Comparison of ENCODE assay signal across 8 cellular contexts in the genomic region with DNA sequence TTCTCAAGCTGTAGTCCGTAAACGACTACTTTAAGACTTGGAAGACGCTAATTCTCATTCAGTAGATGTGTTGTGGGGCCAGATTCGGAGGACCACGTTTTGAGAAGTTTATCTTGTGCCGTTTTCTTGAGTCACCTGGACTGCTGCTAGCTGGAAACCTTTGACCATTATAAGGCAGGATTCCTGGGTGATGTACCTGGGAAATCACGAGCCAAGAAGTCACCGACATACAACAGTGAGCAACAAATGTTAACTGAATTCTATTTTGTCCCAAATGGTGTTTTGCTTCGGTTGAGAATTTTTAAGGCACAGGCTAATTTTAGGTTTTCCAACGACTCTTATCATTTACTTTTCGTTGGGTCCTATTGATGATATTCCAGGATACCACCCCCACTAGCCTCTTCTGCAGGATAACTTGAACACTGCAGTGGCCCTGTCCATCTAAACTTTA.
DNase-seq lines count a peak whose midpoint lies in the region; ATAC-seq, FAIRE-seq and TF ChIP-seq lines count a peak whose summit lies in the region.

No MANE protein-coding gene starts in this region.

- ATAC-seq in SK-N-SH treated with all-trans-retinoic acid at 6 μM for 48 hours = no peak
- no peak for ATAC-seq in WTC11
- no peak for ATAC-seq in HG02885 (IDR thresholded peaks at IDR 0.05; ENCODE audit: poor library complexity, unreplicated experiment)
- ATAC-seq in HG03520 (IDR thresholded peaks at IDR 0.05; ENCODE audit: unreplicated experiment) = no peak

- TF ChIP-seq EP300 in SK-N-SH (IDR thresholded peaks at IDR 0.05; ENCODE audit: borderline replicate concordance in 1 of 2, low read depth in 1 of 2, low read length in 1 of 2) = no peak
- no peak for TF ChIP-seq EP300 in suprapubic skin (IDR thresholded peaks at IDR 0.05)

- CTCF ChIA-PET in SK-N-SH (lab: Yijun Ruan, JAX) = interaction anchor here (1.2 to 3.2 kb wide), 5 partner anchors 9 to 324 kb away, joined by 3 to 9 read pairs (median 4); a partner anchor contains a TSS
- CTCF ChIA-PET in WTC11 (lab: Charles Lee) = no interaction called here

- no peak for TF ChIP-seq POLR2A in suprapubic skin (IDR thresholded peaks at IDR 0.05)

- H3K4me1 ChIP-seq in SK-N-SH (ENCODE audit: control insufficient read depth in 1 of 2, insufficient read depth in 2 of 2, low read depth in 1 of 2, low read length in 1 of 2) (peaks cover 0 to 14% of the 10 kb centered on the region in 2 experiments; a peak in 2 of 4 replicates), keratinocyte (ENCODE audit: control insufficient read depth, extremely low read depth, insufficient read depth, low read length) (peaks cover 30% of the 10 kb centered on the region), suprapubic skin (peaks cover 29% of the 10 kb centered on the region)

- TF ChIP-seq CTCF in SK-N-SH (IDR thresholded peaks at IDR 0.05) = no peak
- TF ChIP-seq CTCF in WTC11 (IDR thresholded peaks at IDR 0.05) = no peak
- no peak for TF ChIP-seq CTCF in keratinocyte (optimal IDR thresholded peaks at IDR 0.05 in 1 of 3, IDR thresholded peaks at IDR 0.05 in 1 of 3, conservative IDR thresholded peaks at IDR 0.05 in 1 of 3; ENCODE audit: extremely low read depth in 1 of 3, insufficient read depth in 2 of 3, low read length in 3 of 3)
- no peak for TF ChIP-seq CTCF in suprapubic skin (IDR thresholded peaks at IDR 0.05)

- H3K27ac ChIP-seq in SK-N-SH (ENCODE audit: low read depth in 2 of 2, low read length in 1 of 2) (peak overlapping the region; percentile 84 to 99), keratinocyte (ENCODE audit: control insufficient read depth, insufficient read depth, low read length) (peak overlapping the region; percentile 76), suprapubic skin (peak overlapping the region; percentile 95)

- peak overlapping the region; percentile 88 for H3K4me2 ChIP-seq in SK-N-SH
- peak overlapping the region; percentile 74 for H3K4me2 ChIP-seq in keratinocyte (ENCODE audit: control insufficient read depth, extremely low read depth, insufficient read depth, low read depth, low read length)

- WGBS in SK-N-SH (ENCODE audit: low lambda C conversion rate) = 7% methylated on average over 11 of the region's 11 CpGs
- WGBS in suprapubic skin = under 1% methylated on average over 11 of the region's 11 CpGs

- no peaks in the 10 kb centered on the region for H3K27me3 Mint-ChIP-seq in WTC11 (ENCODE audit: low read depth)

- no peak for FAIRE-seq in keratinocyte (lab: Jason Lieb, UNC)
- FAIRE-seq in urothelium cell line (lab: Jason Lieb, UNC) = no peak

- H3K9me2 ChIP-seq in SK-N-SH = no peaks in the 10 kb centered on the region

- H4K20me1 ChIP-seq in SK-N-SH (ENCODE audit: insufficient read depth) = no peaks in the 10 kb centered on the region
- H4K20me1 ChIP-seq in keratinocyte (ENCODE audit: control insufficient read depth, extremely low read depth, insufficient read depth, low read length) = no peaks in the 10 kb centered on the region

- no peak overlapping the region for H3K4me3 Mint-ChIP-seq in WTC11

- H3K79me2 ChIP-seq in SK-N-SH (ENCODE audit: insufficient read depth) = peaks cover 19% of the 10 kb centered on the region
- H3K79me2 ChIP-seq in keratinocyte (ENCODE audit: control insufficient read depth, insufficient read depth, low read length) = no peaks in the 10 kb centered on the region

- H3K9me3 Mint-ChIP-seq in WTC11 = no peaks in the 10 kb centered on the region

- peaks cover 36% of the 10 kb centered on the region for H3K4me1 Mint-ChIP-seq in WTC11

- peak overlapping the region; percentile 86 for H2AFZ ChIP-seq in SK-N-SH (ENCODE audit: low read depth)
- H2AFZ ChIP-seq in keratinocyte (ENCODE audit: control insufficient read depth, low read length) = peak overlapping the region; percentile 53

- no peaks in the 10 kb centered on the region for H3K9me1 ChIP-seq in keratinocyte (ENCODE audit: control insufficient read depth, extremely low read depth, insufficient read depth, low read length)

- H3K36me3 Mint-ChIP-seq in WTC11 = 0 out of 2 replicates have a peak, but pooled peaks cover 3% of the 10 kb centered on the region

- peak overlapping the region; percentile 83 for H3K9ac ChIP-seq in SK-N-SH
- H3K9ac ChIP-seq in keratinocyte (ENCODE audit: control insufficient read depth, extremely low read depth, insufficient read depth, low read length) = peak overlapping the region; percentile 77

- DNase-seq in SK-N-SH = no peak
- no peak for DNase-seq in WTC11 (ENCODE audit: low spot score)
- DNase-seq in keratinocyte (ENCODE audit: low read depth, low spot score) = no peak
- no peak for DNase-seq in suprapubic skin (ENCODE audit: low spot score in 2 of 2)
- no peak for DNase-seq in urothelium cell line (ENCODE audit: low spot score)

- no peaks in the 10 kb centered on the region for H3K36me3 ChIP-seq in SK-N-SH (replicated peaks in 1 of 2; ENCODE audit: control insufficient read depth in 1 of 2, insufficient read depth in 2 of 2, low read length in 1 of 2)
- no peaks in the 10 kb centered on the region for H3K36me3 ChIP-seq in keratinocyte (ENCODE audit: control insufficient read depth in 2 of 2, extremely low read depth in 1 of 2, insufficient read depth in 2 of 2, low read length in 2 of 2)
- H3K36me3 ChIP-seq in suprapubic skin = no peaks in the 10 kb centered on the region

- dilution Hi-C loops in keratinocyte (cut with MboI; ENCODE audit: extremely low pct_ligation_motif_present, low sequenced_read_pairs) = no loop called here

- POLR2A ChIA-PET in SK-N-SH (lab: Yijun Ruan, JAX) (interaction anchor here (0.8 to 7.6 kb wide), 20 partner anchors 12 to 1619 kb away, joined by 3 to 142 read pairs (median 13); a partner anchor contains a TSS), WTC11 (lab: Charles Lee) (interaction anchor here (0.6 to 10.5 kb wide), 30 partner anchors 10 to 1622 kb away, joined by 3 to 190 read pairs (median 20); a partner anchor contains a TSS)

- H3K9me3 ChIP-seq in SK-N-SH (no peaks in the 10 kb centered on the region), keratinocyte (ENCODE audit: control insufficient read depth, low read depth, low read length) (no peaks in the 10 kb centered on the region), suprapubic skin (no peaks in the 10 kb centered on the region)

- H3K27me3 ChIP-seq in SK-N-SH (ENCODE audit: insufficient read depth) = no peaks in the 10 kb centered on the region
- H3K27me3 ChIP-seq in keratinocyte (ENCODE audit: control insufficient read depth, extremely low read depth, insufficient read depth, low read length) = no peaks in the 10 kb centered on the region
- no peaks in the 10 kb centered on the region for H3K27me3 ChIP-seq in suprapubic skin

- H3F3A ChIP-seq in SK-N-SH (replicated peaks; ENCODE audit: insufficient read depth) = peaks cover 70% of the 10 kb centered on the region

- no peak overlapping the region for H3K27ac Mint-ChIP-seq in WTC11

- H3K4me3 ChIP-seq in SK-N-SH (ENCODE audit: low read depth in 2 of 2, low read length in 1 of 2) (peak overlapping the region; percentile 66 to 75), keratinocyte (ENCODE audit: control insufficient read depth in 2 of 3, extremely low read depth in 1 of 3, insufficient read depth in 2 of 3, low read depth in 1 of 3, low read length in 3 of 3) (peak overlapping the region; percentile 18 to 62 (median 48)), suprapubic skin (peak overlapping the region; percentile 59)

- no peak for TF ChIP-seq RAD21 in SK-N-SH (IDR thresholded peaks at IDR 0.05; ENCODE audit: low read length)

TF ChIP-seq in SK-N-SH, 30 proteins besides CTCF, POLR2A, EP300 and RAD21 (continues in another document):
- TF ChIP-seq GABPA (IDR thresholded peaks at IDR 0.05; ENCODE audit: low read depth) = no peak

TF ChIP-seq in SK-N-SH treated with all-trans-retinoic acid at 6 μM for 48 hours, 23 proteins besides CTCF, POLR2A, EP300 and RAD21 (continues in another document):
- no peak for TF ChIP-seq ZNF8 (CRISPR knock-in tag; IDR thresholded peaks at IDR 0.05)
- TF ChIP-seq ZFP30 (CRISPR knock-in tag; IDR thresholded peaks at IDR 0.05) = no peak
- no peak for TF ChIP-seq ZNF565 (CRISPR knock-in tag; conservative IDR thresholded peaks at IDR 0.05; ENCODE audit: low read depth)
- TF ChIP-seq, protein P1, sequence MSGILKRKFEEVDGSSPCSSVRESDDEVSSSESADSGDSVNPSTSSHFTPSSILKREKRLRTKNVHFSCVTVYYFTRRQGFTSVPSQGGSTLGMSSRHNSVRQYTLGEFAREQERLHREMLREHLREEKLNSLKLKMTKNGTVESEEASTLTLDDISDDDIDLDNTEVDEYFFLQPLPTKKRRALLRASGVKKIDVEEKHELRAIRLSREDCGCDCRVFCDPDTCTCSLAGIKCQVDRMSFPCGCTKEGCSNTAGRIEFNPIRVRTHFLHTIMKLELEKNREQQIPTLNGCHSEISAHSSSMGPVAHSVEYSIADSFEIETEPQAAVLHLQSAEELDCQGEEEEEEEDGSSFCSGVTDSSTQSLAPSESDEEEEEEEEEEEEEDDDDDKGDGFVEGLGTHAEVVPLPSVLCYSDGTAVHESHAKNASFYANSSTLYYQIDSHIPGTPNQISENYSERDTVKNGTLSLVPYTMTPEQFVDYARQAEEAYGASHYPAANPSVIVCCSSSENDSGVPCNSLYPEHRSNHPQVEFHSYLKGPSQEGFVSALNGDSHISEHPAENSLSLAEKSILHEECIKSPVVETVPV (CRISPR knock-in tag; IDR thresholded peaks at IDR 0.05) = no peak
- no peak for TF ChIP-seq ARNTL (CRISPR knock-in tag; IDR thresholded peaks at IDR 0.05; ENCODE audit: borderline replicate concordance, low read depth)

TF ChIP-seq in WTC11, 78 proteins besides CTCF, POLR2A, EP300 and RAD21:
- peak; percentile 72; the same call in 1 of the 2 replicates for TF ChIP-seq ZNF671 (CRISPR knock-in tag; IDR thresholded peaks at IDR 0.05)
- TF ChIP-seq PRRX2 (CRISPR knock-in tag; IDR thresholded peaks at IDR 0.05) = 0 out of 2 replicates have a peak, but pooled peaks have one; percentile 35
- no peak for TF ChIP-seq KAT7 (CRISPR knock-in tag; IDR thresholded peaks at IDR 0.05; ENCODE audit: borderline replicate concordance)
- TF ChIP-seq NFATC4 (CRISPR knock-in tag; IDR thresholded peaks at IDR 0.05) = peak; percentile 70; the same call in 1 of the 2 replicates
TF ChIP-seq in WTC11: peak in this region for 3.
